In the genomic region with DNA sequence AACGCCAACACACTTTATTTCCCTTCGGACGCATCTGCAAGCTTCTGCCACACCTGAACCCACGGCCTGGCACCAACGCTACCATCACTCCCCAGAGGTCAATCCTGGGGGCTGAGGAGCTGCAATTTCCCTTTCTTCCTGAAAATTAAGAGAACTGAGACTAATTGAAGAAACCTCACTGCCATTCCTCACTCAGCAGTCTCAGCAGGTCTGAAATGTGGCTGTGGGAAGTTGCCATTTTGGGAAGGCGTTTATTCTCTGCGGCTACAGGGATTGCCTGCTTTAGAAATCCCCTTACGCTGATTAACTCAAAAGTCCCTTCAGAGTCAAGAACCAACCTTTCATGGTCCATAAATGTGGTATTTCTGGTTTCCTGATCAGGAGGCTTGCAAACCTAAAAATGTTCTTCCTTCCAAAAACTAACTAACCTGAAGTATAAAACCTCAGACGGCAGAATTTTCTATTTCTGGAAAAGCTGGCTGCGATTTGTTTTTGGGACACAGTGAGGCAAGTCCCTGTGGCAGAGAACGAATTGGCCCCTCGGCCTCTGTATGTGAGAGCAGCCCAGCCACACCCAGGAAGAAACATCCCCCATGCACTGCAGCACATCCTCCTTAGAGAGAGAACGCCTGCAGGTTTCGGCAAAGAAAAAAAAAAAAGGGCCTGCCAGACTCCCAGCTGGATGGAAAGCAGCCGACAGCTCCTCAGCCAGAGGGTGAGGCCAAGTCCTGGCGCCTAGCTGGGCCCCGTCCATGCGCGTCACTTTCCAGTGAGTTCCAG, we compare ENCODE assay signal across 8 cellular contexts.
DNase-seq lines count a peak whose midpoint lies in the region; ATAC-seq and TF ChIP-seq lines count a peak whose summit lies in the region.
"Not testable (repeated sequence)": the region's sequence is repeated elsewhere in the genome, so short reads cannot be mapped to it uniquely, and the experiment has no call there.

No MANE protein-coding gene starts in this region.

- H3K4me1 ChIP-seq in KMS-11 (ENCODE audit: low read depth, poor library complexity, severe bottlenecking); naive thymus-derived CD4-positive, alpha-beta T cell (ENCODE audit: control insufficient read depth in 2 of 2, insufficient read depth in 2 of 2, low read length in 2 of 2): not testable (repeated sequence)

- H3K4me3 Mint-ChIP-seq in CD4-positive, alpha-beta T cell; activated T-cell treated with anti-CD3 and anti-CD28 coated beads, Interleukin-2, amount 50 U/mL, for 72 hours; MCF 10A (ENCODE audit: unreplicated experiment); naive thymus-derived CD4-positive, alpha-beta T cell; stimulated activated naive CD8-positive, alpha-beta T cell treated with anti-CD3 and anti-CD28 coated beads, Interleukin-15, amount 100 ng/mL, for 72 hours: not testable (repeated sequence)

- not testable (repeated sequence) for H2AFZ ChIP-seq in KMS-11 (ENCODE audit: low read depth)

- H3K4me1 Mint-ChIP-seq in CD4-positive, alpha-beta T cell (ENCODE audit: low read depth); activated T-cell treated with anti-CD3 and anti-CD28 coated beads, Interleukin-2, amount 50 U/mL, for 72 hours (ENCODE audit: low read depth); MCF 10A (ENCODE audit: insufficient read depth, unreplicated experiment); naive thymus-derived CD4-positive, alpha-beta T cell; stimulated activated naive CD8-positive, alpha-beta T cell treated with anti-CD3 and anti-CD28 coated beads, Interleukin-15, amount 100 ng/mL, for 72 hours: not testable (repeated sequence)

- not testable (repeated sequence) for H3K9ac ChIP-seq in KMS-11

- not testable (repeated sequence) for H3K79me2 ChIP-seq in KMS-11 (ENCODE audit: insufficient read depth, low read depth)

- not testable (repeated sequence) for H3K27ac ChIP-seq in CD4-positive, alpha-beta T cell (ENCODE audit: low read depth, low read length); naive thymus-derived CD4-positive, alpha-beta T cell (ENCODE audit: low read depth, low read length)
- peak overlapping the region; percentile 79 for H3K27ac ChIP-seq in KMS-11

- not testable (repeated sequence) for DNase-seq in CD4-positive, alpha-beta T cell; activated T-cell treated with anti-CD3 and anti-CD28 coated beads, Interleukin-2, amount 50 U/mL, for 72 hours; MCF 10A (ENCODE audit: unreplicated experiment); Right ventricle myocardium inferior (ENCODE audit: missing footprints); naive thymus-derived CD4-positive, alpha-beta T cell; stimulated activated naive CD8-positive, alpha-beta T cell treated with anti-CD3 and anti-CD28 coated beads, Interleukin-15, amount 100 ng/mL, for 72 hours

- peak; percentile 10 for ATAC-seq in CD4-positive, alpha-beta T cell (ENCODE audit: poor library complexity)
- ATAC-seq in activated CD4-positive, CD25-positive, alpha-beta regulatory T cell treated with anti-CD3 and anti-CD28 coated beads, Interleukin-2, amount 50 U/mL, for 24 hours, result peak; percentile 4 to 7
- ATAC-seq in activated T-cell treated with anti-CD3 and anti-CD28 coated beads, Interleukin-2, amount 50 U/mL, for 72 hours (replicated peaks in 1 of 2), result peak; percentile 38 to 45
- ATAC-seq in Right ventricle myocardium inferior, result peak; percentile 52
- ATAC-seq in naive thymus-derived CD4-positive, alpha-beta T cell, result peak; percentile 64
- peak; percentile 72 for ATAC-seq in stimulated activated naive CD8-positive, alpha-beta T cell treated with anti-CD3 and anti-CD28 coated beads, Interleukin-15, amount 100 ng/mL, for 72 hours

- H3K27me3 ChIP-seq in CD4-positive, alpha-beta T cell (ENCODE audit: control insufficient read depth, insufficient read depth, low read length); KMS-11 (ENCODE audit: insufficient read depth, low read depth); naive thymus-derived CD4-positive, alpha-beta T cell (ENCODE audit: control insufficient read depth in 2 of 2, insufficient read depth in 2 of 2, low read length in 2 of 2): not testable (repeated sequence)

- not testable (repeated sequence) for H3K4me2 ChIP-seq in KMS-11

- intact Hi-C loops in CD4-positive, alpha-beta T cell (cut with DNase I, micrococcal nuclease); MCF 10A (cut with micrococcal nuclease); Right ventricle myocardium inferior (cut with DNase I); naive thymus-derived CD4-positive, alpha-beta T cell (cut with micrococcal nuclease): not testable (repeated sequence)

- CTCF ChIA-PET in CD4-positive, alpha-beta T cell (lab: Charles Lee); MCF 10A (lab: Yijun Ruan, JAX); naive thymus-derived CD4-positive, alpha-beta T cell (lab: Charles Lee): not testable (repeated sequence)

- H3K9me3 ChIP-seq in CD4-positive, alpha-beta T cell (ENCODE audit: control insufficient read depth, low read length); naive thymus-derived CD4-positive, alpha-beta T cell (ENCODE audit: control insufficient read depth in 2 of 3, low read length in 3 of 3): not testable (repeated sequence)

- H3K4me3 ChIP-seq in KMS-11 (IDR thresholded peaks at IDR 0.05; ENCODE audit: insufficient read depth, low read depth, low read length); naive thymus-derived CD4-positive, alpha-beta T cell (ENCODE audit: low read length): not testable (repeated sequence)

- not testable (repeated sequence) for H3K27ac Mint-ChIP-seq in CD4-positive, alpha-beta T cell; activated T-cell treated with anti-CD3 and anti-CD28 coated beads, Interleukin-2, amount 50 U/mL, for 72 hours; MCF 10A (ENCODE audit: low read depth, unreplicated experiment); naive thymus-derived CD4-positive, alpha-beta T cell; stimulated activated naive CD8-positive, alpha-beta T cell treated with anti-CD3 and anti-CD28 coated beads, Interleukin-15, amount 100 ng/mL, for 72 hours

- not testable (repeated sequence) for H3K36me3 Mint-ChIP-seq in CD4-positive, alpha-beta T cell (ENCODE audit: low read depth); activated T-cell treated with anti-CD3 and anti-CD28 coated beads, Interleukin-2, amount 50 U/mL, for 72 hours (ENCODE audit: insufficient read depth in 2 of 2); MCF 10A (ENCODE audit: insufficient read depth, unreplicated experiment); naive thymus-derived CD4-positive, alpha-beta T cell

- not testable (repeated sequence) for TF ChIP-seq CTCF in CD4-positive, alpha-beta T cell (IDR thresholded peaks at IDR 0.05); KMS-11 (conservative IDR thresholded peaks at IDR 0.05; ENCODE audit: low read depth, low read length); MCF 10A (IDR thresholded peaks at IDR 0.05; ENCODE audit: unreplicated experiment)

- H4K20me1 ChIP-seq in KMS-11 (ENCODE audit: insufficient read depth), result not testable (repeated sequence)

- H3K36me3 ChIP-seq in KMS-11 (ENCODE audit: insufficient read depth); naive thymus-derived CD4-positive, alpha-beta T cell (ENCODE audit: control insufficient read depth in 2 of 3, insufficient read depth in 3 of 3, low read length in 3 of 3): not testable (repeated sequence)

- H3K27me3 Mint-ChIP-seq in CD4-positive, alpha-beta T cell; activated T-cell treated with anti-CD3 and anti-CD28 coated beads, Interleukin-2, amount 50 U/mL, for 72 hours (ENCODE audit: low read depth); MCF 10A (ENCODE audit: insufficient read depth, unreplicated experiment); naive thymus-derived CD4-positive, alpha-beta T cell; stimulated activated naive CD8-positive, alpha-beta T cell treated with anti-CD3 and anti-CD28 coated beads, Interleukin-15, amount 100 ng/mL, for 72 hours: not testable (repeated sequence)

- not testable (repeated sequence) for H3K9me3 Mint-ChIP-seq in CD4-positive, alpha-beta T cell; activated T-cell treated with anti-CD3 and anti-CD28 coated beads, Interleukin-2, amount 50 U/mL, for 72 hours; MCF 10A (ENCODE audit: unreplicated experiment); naive thymus-derived CD4-positive, alpha-beta T cell; stimulated activated naive CD8-positive, alpha-beta T cell treated with anti-CD3 and anti-CD28 coated beads, Interleukin-15, amount 100 ng/mL, for 72 hours

- TSS peak; percentile 71 for BruUV-seq in MCF 10A (replicated peaks; lab: Mats Ljungman, UMichigan)

- POLR2A ChIA-PET in CD4-positive, alpha-beta T cell (lab: Charles Lee); MCF 10A (lab: Yijun Ruan, JAX); naive thymus-derived CD4-positive, alpha-beta T cell (lab: Charles Lee): not testable (repeated sequence)

Comparison
In these comparisons a context has a peak if more than half of its experiments do, and no peak if none do; other contexts are left out.
1. ATAC-seq: peak in every context shown above with its lines; median percentile 72 in stimulated activated naive CD8-positive, alpha-beta T cell treated with anti-CD3 and anti-CD28 coated beads, Interleukin-15, amount 100 ng/mL, for 72 hours; 64 in naive thymus-derived CD4-positive, alpha-beta T cell; 52 in Right ventricle myocardium inferior; 42 in activated T-cell treated with anti-CD3 and anti-CD28 coated beads, Interleukin-2, amount 50 U/mL, for 72 hours; 10 in CD4-positive, alpha-beta T cell; 6 in activated CD4-positive, CD25-positive, alpha-beta regulatory T cell treated with anti-CD3 and anti-CD28 coated beads, Interleukin-2, amount 50 U/mL, for 24 hours.